Comparison of ENCODE assay signal across 12 cellular contexts in the genomic region with DNA sequence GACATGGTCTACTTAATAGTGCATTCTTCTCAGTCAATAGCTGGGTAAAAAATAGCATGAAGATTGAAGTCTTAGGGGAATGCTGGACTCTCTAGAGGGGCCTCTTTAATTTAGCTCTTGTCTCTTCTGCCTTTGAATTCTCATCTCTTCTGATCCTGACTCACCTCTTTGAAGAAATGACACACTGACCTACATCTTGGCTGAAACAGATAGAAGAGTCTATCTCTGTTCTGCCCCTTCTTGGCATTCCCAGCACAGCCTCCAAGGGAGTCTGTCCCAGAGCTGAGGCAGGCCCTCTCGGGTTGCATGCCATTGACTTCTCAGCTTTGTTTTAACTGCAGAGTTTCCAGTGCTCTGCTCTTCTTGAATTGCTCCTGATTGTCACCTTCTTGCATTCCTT. TPM values are rescaled to one million over a fixed set of nuclear protein-coding genes. Genes with fewer than 3 reads are reported as not detected.
A peak's percentile ranks its signal among the peaks of the same experiment; 100 is the strongest.
DNase-seq lines count a peak whose midpoint lies in the region; ATAC-seq and TF ChIP-seq lines count a peak whose summit lies in the region.
"Had no signal": no experiment of that assay in that cellular context is flagged by ENCODE, and none has a peak within 500 bp of the region (broad histone marks: within the 10 kb centered on the region; RNA-seq: fewer than 3 reads in every experiment).

No MANE protein-coding gene starts in this region.

- TF ChIP-seq CTCF in HFFc6 (IDR thresholded peaks at IDR 0.05) (no peak), brain (conservative IDR thresholded peaks at IDR 0.05) (no peak), nephron (IDR thresholded peaks at IDR 0.05; ENCODE audit: unreplicated experiment in 3 of 3) (no peak), upper lobe of left lung (IDR thresholded peaks at IDR 0.05) (no peak)

- TF ChIP-seq POLR2A in upper lobe of left lung (IDR thresholded peaks at IDR 0.05): no peak

- H3K4me3 ChIP-seq in BLaER1: no peak overlapping the region
- H3K4me3 ChIP-seq in upper lobe of left lung: no peak overlapping the region

- no peak overlapping the region for H3K4me3 Mint-ChIP-seq in HFFc6
- peak overlapping the region in 1 of 5 experiments; percentile 1 for H3K4me3 Mint-ChIP-seq in brain
- H3K4me3 Mint-ChIP-seq in nephron: no peak overlapping the region

- no peak for ATAC-seq in upper lobe of left lung (ENCODE audit: low FRiP score in 2 of 2)
- ATAC-seq: foreskin keratinocyte had no signal

- no peaks in the 10 kb centered on the region for H4K20me1 ChIP-seq in BLaER1

- DNase-seq in HFFc6 (no peak), NCI-H146 treated with DMSO at 0.1 percent for 48 hours (lab: John Stamatoyannopoulos, UW; ENCODE audit: unreplicated experiment) (no peak), 8988T (no peak), mucosa of gallbladder (ENCODE audit: low spot score) (no peak), upper lobe of left lung (no peak)
- DNase-seq: foreskin keratinocyte, left ventricle myocardium superior, MM.1S, NCI-H774 had no signal

- H3K4me2 ChIP-seq in BLaER1: peak overlapping the region; percentile 45

- H3K9ac ChIP-seq in BLaER1: no peak overlapping the region

- no peaks in the 10 kb centered on the region for H3K27me3 ChIP-seq in BLaER1
- no peaks in the 10 kb centered on the region for H3K27me3 ChIP-seq in upper lobe of left lung
- H3K27me3 ChIP-seq: foreskin keratinocyte had no signal

- H3K27ac Mint-ChIP-seq in HFFc6 (peak overlapping the region; percentile 40; the same call in 1 of the 2 replicates), brain (peak overlapping the region in 4 of 5 experiments; percentile 11 to 75 (median 66)), nephron (peak overlapping the region; percentile 50 to 67 (median 58))

- H3K9me3 ChIP-seq in BLaER1: no peaks in the 10 kb centered on the region
- H3K9me3 ChIP-seq in upper lobe of left lung: no peaks in the 10 kb centered on the region

- no peak for TF ChIP-seq EP300 in upper lobe of left lung (IDR thresholded peaks at IDR 0.05)

- H3K27ac ChIP-seq in BLaER1 (no peak overlapping the region), upper lobe of left lung (no peak overlapping the region)
- H3K27ac ChIP-seq: foreskin keratinocyte had no signal

- WGBS in upper lobe of left lung, 2 donors: 79 to 85% methylated on average over 1 of the region's 1 CpG

- peaks cover 35% of the 10 kb centered on the region for H3K4me1 Mint-ChIP-seq in HFFc6 (ENCODE audit: low read depth)
- H3K4me1 Mint-ChIP-seq in brain: peaks cover 75% of the 10 kb centered on the region
- peaks cover 44% of the 10 kb centered on the region for H3K4me1 Mint-ChIP-seq in nephron

- H3K27me3 Mint-ChIP-seq in HFFc6 (ENCODE audit: insufficient read depth) (no peaks in the 10 kb centered on the region), brain (peaks cover 4% of the 10 kb centered on the region), nephron (ENCODE audit: low read depth) (no peaks in the 10 kb centered on the region)

- H3K4me1 ChIP-seq in BLaER1 (peaks cover 38% of the 10 kb centered on the region), upper lobe of left lung (peaks cover 19 to 33% (median 23%) of the 10 kb centered on the region in 4 donors)
- H3K4me1 ChIP-seq: foreskin keratinocyte had no signal

- H3K36me3 Mint-ChIP-seq in HFFc6 (ENCODE audit: low read depth): peaks cover 4% of the 10 kb centered on the region; the same call in 1 of the 2 replicates
- peaks cover 10% of the 10 kb centered on the region for H3K36me3 Mint-ChIP-seq in brain
- no peaks in the 10 kb centered on the region for H3K36me3 Mint-ChIP-seq in nephron (ENCODE audit: low read depth)

- H3K36me3 ChIP-seq in BLaER1 (no peaks in the 10 kb centered on the region), upper lobe of left lung (no peaks in the 10 kb centered on the region)

- H3K9me3 Mint-ChIP-seq in HFFc6 (no peaks in the 10 kb centered on the region), brain (no peaks in the 10 kb centered on the region), nephron (no peaks in the 10 kb centered on the region)

RNA-seq across cellular contexts. Expression of a gene that starts 55.7 kb away (rescaled TPM):
- total RNA-seq in HFFc6 (2021; fragmentation: NEBNext Ultra II Directional; extraction: Animal tissue kit (Norgen Biotek cat#: 25700)): 10 to 100 TPM; 15.7 to 20.8 (median 19.2) TPM
- 8.5 TPM for polyA plus RNA-seq in brain (ENCODE audit: insufficient read depth, low read depth, low replicate concordance)
- total RNA-seq in mucosa of gallbladder: 53.4 TPM
- total RNA-seq in upper lobe of left lung: 10 to 100 TPM; 17.9 to 50.4 (median 32.9) TPM
